27 cellular contexts compared by ENCODE assay signal in genomic region chr11:88689548-88690240, GRCh38.
A peak's percentile ranks its signal among the peaks of the same experiment; 100 is the strongest.
DNase-seq lines count a peak whose midpoint lies in the region; ATAC-seq, FAIRE-seq and TF ChIP-seq lines count a peak whose summit lies in the region.
"Had no signal": no experiment of that assay in that cellular context is flagged by ENCODE, and none has a peak within 500 bp of the region (broad histone marks: within the 10 kb centered on the region; RNA-seq: fewer than 3 reads in every experiment).

No MANE protein-coding gene starts in this region.

- no peak for TF ChIP-seq RAD21 in HepG2 (CRISPR knock-in tag; IDR thresholded peaks at IDR 0.05)

- H3K9ac ChIP-seq in HepG2 (ENCODE audit: insufficient read depth, low read depth, low read length), result no peak overlapping the region

- no peaks in the 10 kb centered on the region for H3K9me3 ChIP-seq in WERI-Rb-1 (ENCODE audit: severe bottlenecking)
- no peaks in the 10 kb centered on the region for H3K9me3 ChIP-seq in HepG2 (ENCODE audit: low read length)
- H3K9me3 ChIP-seq: esophagus muscularis mucosa, right atrium auricular region, tibial artery had no signal

- in situ Hi-C loops in HepG2 (cut with HindIII; ENCODE audit: extremely low pct_ligation_motif_present, low pct_unique_long_range_greater_than_20kb), result no loop called here

- H3K4me3 ChIP-seq in WERI-Rb-1 (ENCODE audit: low read depth, low read length) (no peak overlapping the region), HepG2 (replicated peaks in 1 of 3; ENCODE audit: insufficient read depth in 1 of 3, low read depth in 2 of 3, low read length in 3 of 3) (no peak overlapping the region)
- H3K4me3 ChIP-seq: esophagus muscularis mucosa, right atrium auricular region, tibial artery had no signal

- H3K4me1 ChIP-seq in HepG2 (ENCODE audit: insufficient read depth, low read length), result no peaks in the 10 kb centered on the region
- H3K4me1 ChIP-seq: esophagus muscularis mucosa, right atrium auricular region, tibial artery had no signal

- TF ChIP-seq POLR2A in HepG2 (IDR thresholded peaks at IDR 0.05; ENCODE audit: insufficient read depth in 1 of 2, low read depth in 2 of 2, low read length in 2 of 2), result no peak

- FAIRE-seq in HepG2 (lab: Jason Lieb, UNC), result no peak
- FAIRE-seq: astrocyte, GM12892 had no signal

- H2AFZ ChIP-seq in HepG2 (ENCODE audit: low read length), result no peak overlapping the region

- no peak for TF ChIP-seq CTCF in WERI-Rb-1 (IDR thresholded peaks at IDR 0.05; ENCODE audit: low read depth, low read length)
- TF ChIP-seq CTCF in HepG2 (CRISPR knock-in tag; IDR thresholded peaks at IDR 0.05), result no peak

- CTCF ChIA-PET in HepG2 (lab: Yijun Ruan, JAX; ENCODE audit: low intra/inter-chr PET ratio, low total read pairs), result no interaction called here

- H3K36me3 ChIP-seq in WERI-Rb-1, result no peaks in the 10 kb centered on the region
- no peaks in the 10 kb centered on the region for H3K36me3 ChIP-seq in HepG2 (replicated peaks in 1 of 2; ENCODE audit: control insufficient read depth in 1 of 2, insufficient read depth in 2 of 2, low read length in 2 of 2)
- H3K36me3 ChIP-seq: esophagus muscularis mucosa, right atrium auricular region, tibial artery had no signal

- POLR2A ChIA-PET in HepG2 (lab: Yijun Ruan, JAX), result no interaction called here

- H3K27me3 ChIP-seq in WERI-Rb-1 (ENCODE audit: insufficient read depth, low read depth, severe bottlenecking) (no peaks in the 10 kb centered on the region), HepG2 (ENCODE audit: control insufficient read depth in 1 of 2, insufficient read depth in 2 of 2, low read length in 2 of 2) (no peaks in the 10 kb centered on the region)
- H3K27me3 ChIP-seq: esophagus muscularis mucosa, right atrium auricular region, tibial artery had no signal

- WGBS in HepG2 (ENCODE audit: low lambda C conversion rate), result 16% methylated on average over 6 of the region's 6 CpGs

- no peak overlapping the region for H3K27ac ChIP-seq in WERI-Rb-1
- no peak overlapping the region for H3K27ac ChIP-seq in HepG2 (ENCODE audit: extremely low read length, insufficient read depth, low read length)
- H3K27ac ChIP-seq: esophagus muscularis mucosa, HL-60, right atrium auricular region, tibial artery had no signal

- no peaks in the 10 kb centered on the region for H4K20me1 ChIP-seq in HepG2 (ENCODE audit: insufficient read depth, low read length)

- ATAC-seq in HepG2, result no peak
- no peak for ATAC-seq in GM18907 (IDR thresholded peaks at IDR 0.05; ENCODE audit: unreplicated experiment)
- no peak for ATAC-seq in sciatic nerve
- ATAC-seq: Panc1, WTC11 had no signal

- BruUV-seq in HepG2 (replicated peaks; lab: Mats Ljungman, UMichigan), result no TSS peak

- no peak overlapping the region for H3K4me2 ChIP-seq in HepG2 (ENCODE audit: low read depth, low read length)

- peak in 4 of 6 experiments; percentile 9 to 51 (median 32) for DNase-seq in stimulated activated naive CD4-positive, alpha-beta T cell (lab: John Stamatoyannopoulos, UW)
- DNase-seq in stimulated activated naive CD4-positive, alpha-beta T cell treated with Interleukin-2 at 50 U/mL for 16 hours (lab: John Stamatoyannopoulos, UW), result no peak
- peak; percentile 46 for DNase-seq in WERI-Rb-1
- DNase-seq in HepG2 (ENCODE audit: low spot score), result no peak
- DNase-seq in GM03348 (ENCODE audit: low spot score), result no peak
- no peak for DNase-seq in NCI-H226
- DNase-seq in sciatic nerve (ENCODE audit: low spot score), result no peak
- DNase-seq: activated CD4-positive, alpha-beta T cell treated with anti-CD3 and anti-CD28 coated beads, Interleukin-2, amount 50 U/mL, for 1 hour; activated gamma-delta T cell; activated T-cell treated with anti-CD3 and anti-CD28 coated beads, Interleukin-2, amount 50 U/mL, for 1 hour; caudate nucleus; foreskin melanocyte; H9; NCI-H1417 treated with DMSO at 0.1 percent for 48 hours; NCI-H2029 treated with DMSO at 0.1 percent for 48 hours; posterior cingulate gyrus; SIG-M5; stimulated activated CD4-positive, alpha-beta T cell treated with anti-CD3 and anti-CD28 coated beads, Interleukin-1b, Interleukin-23, amount 100 ng/mL, for 48 hours; tibial artery had no signal

- TF ChIP-seq EP300 in HepG2 (IDR thresholded peaks at IDR 0.05; ENCODE audit: low read depth in 2 of 2, low read length in 2 of 2), result no peak
- no peak for TF ChIP-seq EP300 in HepG2 (CRISPR knock-in tag; IDR thresholded peaks at IDR 0.05; ENCODE audit: borderline replicate concordance)

- intact Hi-C loops in HepG2 (cut with micrococcal nuclease; ENCODE audit: unreplicated experiment) (no loop called here), sciatic nerve (cut with DNase I) (no loop called here)

- H3K79me2 ChIP-seq in HepG2 (ENCODE audit: insufficient read depth, low read length), result no peaks in the 10 kb centered on the region

TF ChIP-seq in HepG2, 621 proteins besides CTCF, POLR2A, EP300 and RAD21:
- TF ChIP-seq, protein P1, sequence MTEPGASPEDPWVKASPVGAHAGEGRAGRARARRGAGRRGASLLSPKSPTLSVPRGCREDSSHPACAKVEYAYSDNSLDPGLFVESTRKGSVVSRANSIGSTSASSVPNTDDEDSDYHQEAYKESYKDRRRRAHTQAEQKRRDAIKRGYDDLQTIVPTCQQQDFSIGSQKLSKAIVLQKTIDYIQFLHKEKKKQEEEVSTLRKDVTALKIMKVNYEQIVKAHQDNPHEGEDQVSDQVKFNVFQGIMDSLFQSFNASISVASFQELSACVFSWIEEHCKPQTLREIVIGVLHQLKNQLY (CRISPR knock-in tag; IDR thresholded peaks at IDR 0.05), result no peak
- TF ChIP-seq CREB1 (IDR thresholded peaks at IDR 0.05) (peak; percentile 52; the same call in 1 of the 2 replicates), CREB1 (CRISPR knock-in tag; IDR thresholded peaks at IDR 0.05) (no peak), ZNF790 (CRISPR knock-in tag; IDR thresholded peaks at IDR 0.05; ENCODE audit: borderline replicate concordance) (no peak)

Comparison
In these comparisons a context has a peak if more than half of its experiments do, and no peak if none do; other contexts are left out.
1. DNase-seq: peak in stimulated activated naive CD4-positive, alpha-beta T cell (4 of 6) and WERI-Rb-1 (single experiment); none in stimulated activated naive CD4-positive, alpha-beta T cell treated with Interleukin-2 at 50 U/mL for 16 hours (single experiment), HepG2 (single experiment), GM03348 (single experiment), NCI-H226 (single experiment) and sciatic nerve (single experiment).